Comparison of ENCODE assay signal across 15 cellular contexts in genomic region chr17:2184993-2185931, GRCh38.
"Had no signal": no experiment of that assay in that cellular context is flagged by ENCODE, and none has a peak within 500 bp of the region (broad histone marks: within the 10 kb centered on the region; RNA-seq: fewer than 3 reads in every experiment).

No MANE protein-coding gene starts in this region.

- H3K9me3 Mint-ChIP-seq: activated naive CD4-positive, alpha-beta T cell treated with anti-CD3 and anti-CD28 coated beads for 36 hours; activated T-helper 2 cell treated with anti-CD3 and anti-CD28 coated beads, Interferon-gamma antibody, Interleukin-2, Interleukin-4, amounts not matched to agents 10 μg/mL and 5 μg/mL and 100 μg/mL, durations not matched to agents 14 hours and 24 hours and 36 hours; neural progenitor cell; stimulated activated naive CD8-positive, alpha-beta T cell treated with anti-CD3 and anti-CD28 coated beads, Interleukin-15, amount 100 ng/mL, for 72 hours; type B pancreatic cell had no signal

- H2AFZ ChIP-seq: neural progenitor cell had no signal

- H3K27ac ChIP-seq: adrenal gland, coronary artery, neural progenitor cell had no signal

- ATAC-seq: activated CD4-positive, CD25-positive, alpha-beta regulatory T cell treated with anti-CD3 and anti-CD28 coated beads, Interleukin-2, amount 50 U/mL, for 24 hours; stimulated activated naive CD8-positive, alpha-beta T cell treated with anti-CD3 and anti-CD28 coated beads, Interleukin-15, amount 100 ng/mL, for 72 hours; T-helper 17 cell had no signal

- DNase-seq: activated naive CD4-positive, alpha-beta T cell treated with anti-CD3 and anti-CD28 coated beads for 36 hours; activated T-cell treated with anti-CD3 and anti-CD28 coated beads, Interleukin-2, amount 50 U/mL, for 1 hour; central memory CD4-positive, alpha-beta T cell; effector CD4-positive, alpha-beta T cell; foreskin melanocyte; mesendoderm; stimulated activated CD4-positive, alpha-beta T cell treated with anti-CD3 and anti-CD28 coated beads, Interleukin-1b, Interleukin-23, amount 100 ng/mL, for 48 hours; stimulated activated naive CD8-positive, alpha-beta T cell treated with anti-CD3 and anti-CD28 coated beads, Interleukin-15, amount 100 ng/mL, for 72 hours; T-helper 17 cell had no signal

- H3K27me3 ChIP-seq: adrenal gland, neural progenitor cell had no signal

- H3K4me3 ChIP-seq: adrenal gland, coronary artery, neural progenitor cell had no signal

- H3K36me3 ChIP-seq: neural progenitor cell had no signal

- H3K4me2 ChIP-seq: neural progenitor cell had no signal

- H3K27me3 Mint-ChIP-seq: stimulated activated naive CD8-positive, alpha-beta T cell treated with anti-CD3 and anti-CD28 coated beads, Interleukin-15, amount 100 ng/mL, for 72 hours; T-helper 17 cell; type B pancreatic cell had no signal

- H3K9ac ChIP-seq: neural progenitor cell had no signal

- H3K27ac Mint-ChIP-seq: activated naive CD4-positive, alpha-beta T cell treated with anti-CD3 and anti-CD28 coated beads for 36 hours; activated T-helper 2 cell treated with anti-CD3 and anti-CD28 coated beads, Interferon-gamma antibody, Interleukin-2, Interleukin-4, amounts not matched to agents 10 μg/mL and 5 μg/mL and 100 μg/mL, durations not matched to agents 14 hours and 24 hours and 36 hours; neural progenitor cell; T-helper 17 cell; type B pancreatic cell had no signal

- H3K4me3 Mint-ChIP-seq: activated naive CD4-positive, alpha-beta T cell treated with anti-CD3 and anti-CD28 coated beads for 36 hours; neural progenitor cell; stimulated activated naive CD8-positive, alpha-beta T cell treated with anti-CD3 and anti-CD28 coated beads, Interleukin-15, amount 100 ng/mL, for 72 hours; T-helper 17 cell; type B pancreatic cell had no signal

- H3K9me3 ChIP-seq: adrenal gland had no signal
